10 cellular contexts compared by ENCODE assay signal in genomic region chr10:71638087-71638576, GRCh38.
DNase-seq lines count a peak whose midpoint lies in the region; ATAC-seq, FAIRE-seq and TF ChIP-seq lines count a peak whose summit lies in the region.
"Had no signal": no experiment of that assay in that cellular context is flagged by ENCODE, and none has a peak within 500 bp of the region (broad histone marks: within the 10 kb centered on the region; RNA-seq: fewer than 3 reads in every experiment).

No MANE protein-coding gene starts in this region.

- FAIRE-seq in D721Med (lab: Jason Lieb, UNC), result no peak

- POLR2A ChIA-PET in PC-9 (lab: Charles Lee; ENCODE audit: unreplicated experiment), result no interaction called here
- POLR2A ChIA-PET in HEK293T (lab: Yijun Ruan, JAX), result no interaction called here

- H3K79me2 ChIP-seq in PC-9 (ENCODE audit: low read depth), result no peaks in the 10 kb centered on the region

- peaks cover 16% of the 10 kb centered on the region for H3K4me1 ChIP-seq in PC-9 (replicated peaks; ENCODE audit: insufficient read depth)
- peaks cover 0 to 43% (median 0%) of the 10 kb centered on the region in 12 donors for H3K4me1 ChIP-seq in heart left ventricle

- H3K9me3 ChIP-seq in PC-9 (ENCODE audit: insufficient read depth, low read depth) (no peaks in the 10 kb centered on the region), heart left ventricle (no peaks in the 10 kb centered on the region)

- no peak overlapping the region for H2AFZ ChIP-seq in PC-9

- BruUV-seq in PC-9 (replicated peaks; lab: Mats Ljungman, UMichigan), result no TSS peak

- H3K27ac ChIP-seq in PC-9 (no peak overlapping the region), heart left ventricle (peak overlapping the region in 1 of 12 donors; percentile 84)

- peak in 3 of 4 donors; percentile 48 to 77 (median 63) for ATAC-seq in heart left ventricle
- ATAC-seq in HG02642 (IDR thresholded peaks at IDR 0.05; ENCODE audit: poor library complexity, unreplicated experiment), result no peak

- CTCF ChIA-PET in PC-9 (lab: Charles Lee), result no interaction called here
- CTCF ChIA-PET in HEK293T (lab: Yijun Ruan, JAX), result interaction anchor here (0.6 to 1.8 kb wide), 3 partner anchors 29 to 1076 kb away, joined by 3 to 6 read pairs (median 5); no protein-coding TSS in a partner anchor

- intact Hi-C loops in PC-9 (cut with micrococcal nuclease; ENCODE audit: unreplicated experiment) (no loop called here), heart left ventricle (cut with DNase I) (no loop called here), posterior vena cava (cut with DNase I) (no loop called here)

- H3K4me3 ChIP-seq in H7 (ENCODE audit: insufficient read depth, low read depth, low read length) (no peak overlapping the region), PC-9 (no peak overlapping the region), heart left ventricle (peak overlapping the region in 1 of 12 donors; percentile 33)

- no peaks in the 10 kb centered on the region for H4K20me1 ChIP-seq in PC-9 (ENCODE audit: insufficient read depth)

- H3K4me2 ChIP-seq in PC-9, result peak overlapping the region; percentile 22

- no peak for TF ChIP-seq POLR2A in heart left ventricle (IDR thresholded peaks at IDR 0.05)

- H3K36me3 ChIP-seq in H7 (replicated peaks; ENCODE audit: control insufficient read depth, insufficient read depth, low read length) (no peaks in the 10 kb centered on the region), PC-9 (ENCODE audit: low read depth) (no peaks in the 10 kb centered on the region), heart left ventricle (no peaks in the 10 kb centered on the region)

- no peaks in the 10 kb centered on the region for H3K9me2 ChIP-seq in PC-9 (ENCODE audit: insufficient read depth)

- TF ChIP-seq CTCF in PC-9 (conservative IDR thresholded peaks at IDR 0.05) (no peak), heart left ventricle (IDR thresholded peaks at IDR 0.05) (no peak), D721Med (IDR thresholded peaks at IDR 0.05; ENCODE audit: insufficient read depth, missing control alignments) (no peak)

- DNase-seq in H7 (peak; percentile 80), PC-9 (peak; percentile 27 to 82), heart left ventricle (peak in 3 of 5 donors; percentile 34 to 68 (median 50)), posterior vena cava (ENCODE audit: low spot score) (peak; percentile 86), GM19238 (ENCODE audit: insufficient read length, low spot score) (no peak), HEK293T (ENCODE audit: extremely low spot score) (no peak), D721Med (ENCODE audit: insufficient read length, low spot score) (no peak)
- DNase-seq: activated gamma-delta T cell; effector memory CD4-positive, alpha-beta T cell had no signal

- H3K27me3 ChIP-seq in H7 (ENCODE audit: control insufficient read depth, insufficient read depth, low read length) (peaks cover 3% of the 10 kb centered on the region), PC-9 (ENCODE audit: insufficient read depth, low read depth) (no peaks in the 10 kb centered on the region), heart left ventricle (peaks cover 0 to 7% (median 0%) of the 10 kb centered on the region in 9 donors)

- 70 to 78% (median 74%) methylated on average over 8 of the region's 8 CpGs for WGBS in heart left ventricle, 4 donors

- H3F3A ChIP-seq in PC-9 (ENCODE audit: insufficient read depth, low read depth), result no peaks in the 10 kb centered on the region; the same call in 1 of the 2 replicates

TF ChIP-seq in HEK293T, 16 proteins besides CTCF, POLR2A, EP300 and RAD21:
- no peak for TF ChIP-seq L3MBTL2 (conservative IDR thresholded peaks at IDR 0.05)
- TF ChIP-seq FOXM1 (IDR thresholded peaks at IDR 0.05; ENCODE audit: borderline replicate concordance), result no peak
- TF ChIP-seq HDGF (IDR thresholded peaks at IDR 0.05; ENCODE audit: borderline replicate concordance), result no peak
- no peak for TF ChIP-seq SUZ12 (IDR thresholded peaks at IDR 0.05)
- TF ChIP-seq LEF1 (IDR thresholded peaks at IDR 0.05; ENCODE audit: borderline replicate concordance), result no peak
- no peak for TF ChIP-seq ARNT (IDR thresholded peaks at IDR 0.05)
- no peak for TF ChIP-seq FOXA1 (IDR thresholded peaks at IDR 0.05)
- TF ChIP-seq ELF4 (IDR thresholded peaks at IDR 0.05), result no peak
- TF ChIP-seq ZNF384 (IDR thresholded peaks at IDR 0.05), result no peak
- no peak for TF ChIP-seq BHLHE40 (IDR thresholded peaks at IDR 0.05; ENCODE audit: borderline replicate concordance)
- no peak for TF ChIP-seq CTBP1 (IDR thresholded peaks at IDR 0.05; ENCODE audit: borderline replicate concordance)
- TF ChIP-seq TARDBP (IDR thresholded peaks at IDR 0.05), result no peak
- TF ChIP-seq SP1 (IDR thresholded peaks at IDR 0.05), result no peak

Comparison
In these comparisons a context has a peak if more than half of its experiments do, and no peak if none do; other contexts are left out.
1. DNase-seq: peak in H7 (single experiment), PC-9 (2 of 2), heart left ventricle (3 of 5) and posterior vena cava (single experiment); none in GM19238 (single experiment), HEK293T (single experiment) and D721Med (single experiment).